ENCODE assay signal across 34 cellular contexts in genomic region chr1:40114400-40114799, GRCh38. TPM values are rescaled to one million over a fixed set of nuclear protein-coding genes. Genes with fewer than 3 reads are reported as not detected.
DNase-seq lines count a peak whose midpoint lies in the region; ATAC-seq, FAIRE-seq and TF ChIP-seq lines count a peak whose summit lies in the region.
"Had no signal": no experiment of that assay in that cellular context is flagged by ENCODE, and none has a peak within 500 bp of the region (broad histone marks: within the 10 kb centered on the region; RNA-seq: fewer than 3 reads in every experiment).

No MANE protein-coding gene starts in this region.

- peak; percentile 27 for DNase-seq in HepG2 (ENCODE audit: low spot score)
- no peak for DNase-seq in right lobe of liver
- DNase-seq in astrocyte (ENCODE audit: low read depth), result no peak
- no peak for DNase-seq in urothelium cell line (ENCODE audit: low spot score)
- DNase-seq in NCI-H446 (lab: John Stamatoyannopoulos, UW), result no peak
- DNase-seq: 8988T; ACHN; AML-193; BE2C; C1 segment of cervical spinal cord; Caco-2; Calu3; CD4-positive, alpha-beta memory T cell; CD4-positive, alpha-beta T cell; CD4-positive, CD25-positive, alpha-beta regulatory T cell; CD8-positive, alpha-beta memory T cell; CD8-positive, alpha-beta T cell; COR-L47; DMS 273 treated with DMSO at 0.1 percent for 48 hours; DMS153; DMS53; DMS79; DMS79 treated with DMSO at 0.1 percent for 48 hours; DND-41; EL had no signal

- H3K9me3 ChIP-seq in HepG2 (ENCODE audit: low read length) (peaks cover 9% of the 10 kb centered on the region), right lobe of liver (no peaks in the 10 kb centered on the region), astrocyte (ENCODE audit: insufficient read depth, low read depth, low read length) (peaks cover 3% of the 10 kb centered on the region)
- H3K9me3 ChIP-seq: BE2C, Caco-2 had no signal

- 33% methylated on average over 3 of the region's 3 CpGs for WGBS in HepG2 (ENCODE audit: low lambda C conversion rate)
- 74% methylated on average over 3 of the region's 3 CpGs for WGBS in right lobe of liver (ENCODE audit: insufficient coverage, low coverage, low lambda C conversion rate, missing lambda C conversion rate)

- intact Hi-C loops in HepG2 (cut with micrococcal nuclease; ENCODE audit: unreplicated experiment), result no loop called here
- intact Hi-C loops in right lobe of liver (cut with DNase I), result no loop called here

- CTCF ChIA-PET in HepG2 (lab: Yijun Ruan, JAX; ENCODE audit: low intra/inter-chr PET ratio, low total read pairs), result no interaction called here

- H4K20me1 ChIP-seq in HepG2 (ENCODE audit: insufficient read depth, low read length) (no peaks in the 10 kb centered on the region), astrocyte (ENCODE audit: insufficient read depth, low read length) (no peaks in the 10 kb centered on the region)
- H4K20me1 ChIP-seq: BLaER1; BLaER1 treated with 17β-estradiol and CSF1 and Interleukin-3, amounts not matched to agents 10 nM and 100 nM had no signal

- H3K27me3 Mint-ChIP-seq in astrocyte (ENCODE audit: low read depth, unreplicated experiment), result peaks cover 47% of the 10 kb centered on the region

- H3K79me2 ChIP-seq in HepG2 (ENCODE audit: insufficient read depth, low read length) (no peaks in the 10 kb centered on the region), astrocyte (ENCODE audit: insufficient read depth, low read length) (no peaks in the 10 kb centered on the region)

- no peak overlapping the region for H3K27ac Mint-ChIP-seq in astrocyte (ENCODE audit: unreplicated experiment)
- H3K27ac Mint-ChIP-seq: B cell; CD14-positive monocyte; CD4-positive, alpha-beta memory T cell; CD4-positive, alpha-beta T cell; CD4-positive, CD25-positive, alpha-beta regulatory T cell; CD8-positive, alpha-beta memory T cell; CD8-positive, alpha-beta T cell had no signal

- H3K27me3 ChIP-seq in HepG2 (ENCODE audit: control insufficient read depth in 1 of 2, insufficient read depth in 2 of 2, low read length in 2 of 2) (peaks cover 1 to 11% of the 10 kb centered on the region in 2 experiments; a peak in 2 of 5 replicates), right lobe of liver (no peaks in the 10 kb centered on the region), astrocyte (ENCODE audit: insufficient read depth, low read length) (peaks cover 11% of the 10 kb centered on the region)
- H3K27me3 ChIP-seq: BE2C; BLaER1; BLaER1 treated with 17β-estradiol and CSF1 and Interleukin-3, amounts not matched to agents 10 nM and 100 nM had no signal

- TF ChIP-seq EP300 in HepG2 (IDR thresholded peaks at IDR 0.05; ENCODE audit: low read depth in 2 of 2, low read length in 2 of 2) (no peak), HepG2 (CRISPR knock-in tag; IDR thresholded peaks at IDR 0.05; ENCODE audit: borderline replicate concordance) (no peak)

- TF ChIP-seq CTCF in HepG2 (CRISPR knock-in tag; IDR thresholded peaks at IDR 0.05) (no peak), right lobe of liver (IDR thresholded peaks at IDR 0.05) (no peak), astrocyte (IDR thresholded peaks at IDR 0.05; ENCODE audit: insufficient read depth, low read depth, low read length) (no peak)

- no peaks in the 10 kb centered on the region for H3K36me3 Mint-ChIP-seq in astrocyte (ENCODE audit: low read depth, unreplicated experiment)

- H3K4me2 ChIP-seq in HepG2 (ENCODE audit: low read depth, low read length), result no peak overlapping the region
- H3K4me2 ChIP-seq in astrocyte (ENCODE audit: low read length), result no peak overlapping the region
- H3K4me2 ChIP-seq: A549; BLaER1; BLaER1 treated with 17β-estradiol and CSF1 and Interleukin-3, amounts not matched to agents 10 nM and 100 nM had no signal

- H3K27ac ChIP-seq in HepG2 (ENCODE audit: extremely low read length, insufficient read depth, low read length) (no peak overlapping the region), right lobe of liver (no peak overlapping the region), astrocyte (ENCODE audit: low read depth, low read length) (no peak overlapping the region)
- H3K27ac ChIP-seq: 22Rv1; A549; BLaER1; BLaER1 treated with 17β-estradiol and CSF1 and Interleukin-3, amounts not matched to agents 10 nM and 100 nM; C4-2B had no signal

- H3K4me3 Mint-ChIP-seq in astrocyte (ENCODE audit: unreplicated experiment), result no peak overlapping the region
- H3K4me3 Mint-ChIP-seq: B cell; CD14-positive monocyte; CD4-positive, alpha-beta memory T cell; CD4-positive, alpha-beta T cell; CD4-positive, CD25-positive, alpha-beta regulatory T cell; CD8-positive, alpha-beta memory T cell; CD8-positive, alpha-beta T cell had no signal

- no peak for ATAC-seq in HepG2
- no peak for ATAC-seq in right lobe of liver
- no peak for ATAC-seq in HG02970 (IDR thresholded peaks at IDR 0.05; ENCODE audit: low FRiP score, unreplicated experiment)
- ATAC-seq: A549; CD8-positive, alpha-beta T cell had no signal

- H2AFZ ChIP-seq in HepG2 (ENCODE audit: low read length) (no peak overlapping the region), astrocyte (ENCODE audit: low read depth, low read length) (no peak overlapping the region)

- H3K36me3 ChIP-seq in HepG2 (replicated peaks in 1 of 2; ENCODE audit: control insufficient read depth in 1 of 2, insufficient read depth in 2 of 2, low read length in 2 of 2) (no peaks in the 10 kb centered on the region), right lobe of liver (no peaks in the 10 kb centered on the region), astrocyte (ENCODE audit: insufficient read depth, low read length) (no peaks in the 10 kb centered on the region)
- H3K36me3 ChIP-seq: BE2C; BLaER1; BLaER1 treated with 17β-estradiol and CSF1 and Interleukin-3, amounts not matched to agents 10 nM and 100 nM had no signal

- TF ChIP-seq RAD21 in HepG2 (CRISPR knock-in tag; IDR thresholded peaks at IDR 0.05), result no peak

- FAIRE-seq in HepG2 (lab: Jason Lieb, UNC) (no peak), astrocyte (lab: Jason Lieb, UNC) (peak; percentile 26), urothelium cell line (lab: Jason Lieb, UNC) (peak; percentile 58)
- FAIRE-seq: A549, D721Med had no signal

- POLR2A ChIA-PET in HepG2 (lab: Yijun Ruan, JAX), result no interaction called here

- H3K4me1 ChIP-seq in HepG2 (ENCODE audit: insufficient read depth, low read length) (no peaks in the 10 kb centered on the region; the same call in 1 of the 2 replicates), right lobe of liver (no peaks in the 10 kb centered on the region), astrocyte (ENCODE audit: insufficient read depth, low read length) (no peaks in the 10 kb centered on the region)
- H3K4me1 ChIP-seq: A549; BE2C; BLaER1; BLaER1 treated with 17β-estradiol and CSF1 and Interleukin-3, amounts not matched to agents 10 nM and 100 nM had no signal

- H3K9ac ChIP-seq in HepG2 (ENCODE audit: insufficient read depth, low read depth, low read length), result no peak overlapping the region
- H3K9ac ChIP-seq in astrocyte (ENCODE audit: low read length), result no peak overlapping the region
- H3K9ac ChIP-seq: BLaER1; BLaER1 treated with 17β-estradiol and CSF1 and Interleukin-3, amounts not matched to agents 10 nM and 100 nM had no signal

- TF ChIP-seq POLR2A in HepG2 (IDR thresholded peaks at IDR 0.05; ENCODE audit: insufficient read depth in 1 of 2, low read depth in 2 of 2, low read length in 2 of 2) (no peak), right lobe of liver (IDR thresholded peaks at IDR 0.05) (no peak)

- no peaks in the 10 kb centered on the region for H3K4me1 Mint-ChIP-seq in astrocyte (ENCODE audit: low read depth, unreplicated experiment)
- H3K4me1 Mint-ChIP-seq: B cell; CD14-positive monocyte; CD4-positive, alpha-beta memory T cell; CD4-positive, CD25-positive, alpha-beta regulatory T cell; CD8-positive, alpha-beta memory T cell had no signal

- H3K9me3 Mint-ChIP-seq in astrocyte (ENCODE audit: unreplicated experiment), result peaks cover 20% of the 10 kb centered on the region

- in situ Hi-C loops in HepG2 (cut with HindIII; ENCODE audit: extremely low pct_ligation_motif_present, low pct_unique_long_range_greater_than_20kb), result no loop called here

- no peak overlapping the region for H3K4me3 ChIP-seq in HepG2 (replicated peaks in 1 of 3; ENCODE audit: insufficient read depth in 1 of 3, low read depth in 2 of 3, low read length in 3 of 3)
- H3K4me3 ChIP-seq in right lobe of liver, result no peak overlapping the region
- no peak overlapping the region for H3K4me3 ChIP-seq in astrocyte (ENCODE audit: insufficient read depth, low read depth, low read length)
- H3K4me3 ChIP-seq: A549; BLaER1; BLaER1 treated with 17β-estradiol and CSF1 and Interleukin-3, amounts not matched to agents 10 nM and 100 nM had no signal

- no TSS peak for BruUV-seq in HepG2 (replicated peaks; lab: Mats Ljungman, UMichigan)

RNA-seq across cellular contexts. Expression of gene PPT1, which starts 17.3 kb away (rescaled TPM):
- 79.5 and 129 TPM in 2 replicates for total RNA-seq in HepG2 (2016; rRNA removed; fragmentation: Illumina TruSeq; extraction: Trizol)
- 9.2 and 11.5 TPM in 2 replicates for total RNA-seq in HepG2 (2016; cell fraction: cytosol; rRNA removed; fragmentation: Illumina TruSeq; extraction: Trizol; ENCODE audit: low read depth)
- 76.9 and 130 TPM in 2 replicates for total RNA-seq in HepG2 (2016; cell fraction: insoluble cytoplasmic fraction; rRNA removed; fragmentation: Illumina TruSeq; extraction: Trizol)
- 47.3 and 53.7 TPM in 2 replicates for total RNA-seq in HepG2 (2016; cell fraction: membrane; rRNA removed; fragmentation: Illumina TruSeq; extraction: Trizol)
- total RNA-seq in HepG2 (2016; cell fraction: nucleus; rRNA removed; fragmentation: Illumina TruSeq; extraction: Trizol), result 127 and 140 TPM in 2 replicates
- 113 and 129 TPM in 2 replicates for polyA plus RNA-seq in HepG2 (2011; rRNA removed)
- polyA plus RNA-seq in HepG2 (2011; cell fraction: cytosol; rRNA removed), result 81.0 and 93.7 TPM in 2 replicates
- polyA plus RNA-seq in HepG2 (2011; cell fraction: nucleus; rRNA removed), result 24.9 and 26.4 TPM in 2 replicates
- 106 and 123 TPM in 2 replicates for polyA plus RNA-seq in HepG2 (2012)
- 17.3 and 18.8 TPM in 2 replicates for polyA plus RNA-seq in HepG2 (2016; cell fraction: cytosol; fragmentation: Illumina TruSeq; extraction: Trizol; ENCODE audit: low read depth)
- 101 TPM in 2 replicates for polyA plus RNA-seq in HepG2 (2016; cell fraction: insoluble cytoplasmic fraction; fragmentation: Illumina TruSeq; extraction: Trizol; ENCODE audit: low read depth)
- polyA plus RNA-seq in HepG2 (2016; cell fraction: membrane; fragmentation: Illumina TruSeq; extraction: Trizol; ENCODE audit: low read depth), result 41.9 and 44.4 TPM in 2 replicates
- polyA plus RNA-seq in HepG2 (2016; cell fraction: nucleus; fragmentation: Illumina TruSeq; extraction: Trizol; ENCODE audit: insufficient read depth, low read depth), result 202 and 210 TPM in 2 replicates
- polyA minus RNA-seq in HepG2 (2011; rRNA and poly(A)+ RNA removed; ENCODE audit: low replicate concordance), result 107 and 205 TPM in 2 replicates
- polyA minus RNA-seq in HepG2 (2011; cell fraction: cytosol; rRNA and poly(A)+ RNA removed), result 54.3 and 56.6 TPM in 2 replicates
- polyA minus RNA-seq in HepG2 (2011; cell fraction: nucleus; rRNA and poly(A)+ RNA removed), result 25.0 and 25.7 TPM in 2 replicates
- total RNA-seq in right lobe of liver, result 10 to 100 TPM; 16.5 to 47.8 (median 33.1) TPM
- total RNA-seq in astrocyte, result 33.1 and 37.0 TPM in 2 replicates

RNA-seq across cellular contexts. Expression of gene RLF, which starts 46.8 kb away (rescaled TPM):
- total RNA-seq in HepG2 (2016; rRNA removed; fragmentation: Illumina TruSeq; extraction: Trizol) (15.7 and 27.2 TPM in 2 replicates), right lobe of liver (10 to 100 TPM in 1 of 6 experiments, 1 to 10 TPM in 5; 4.6 to 12.3 (median 6.0) TPM), astrocyte (15.0 and 15.4 TPM in 2 replicates)
- total RNA-seq in HepG2 (2016; cell fraction: cytosol; rRNA removed; fragmentation: Illumina TruSeq; extraction: Trizol; ENCODE audit: low read depth), result 4.8 and 5.3 TPM in 2 replicates
- 15.7 and 25.8 TPM in 2 replicates for total RNA-seq in HepG2 (2016; cell fraction: insoluble cytoplasmic fraction; rRNA removed; fragmentation: Illumina TruSeq; extraction: Trizol)
- total RNA-seq in HepG2 (2016; cell fraction: membrane; rRNA removed; fragmentation: Illumina TruSeq; extraction: Trizol), result 5.3 and 6.4 TPM in 2 replicates
- 18.0 and 19.4 TPM in 2 replicates for total RNA-seq in HepG2 (2016; cell fraction: nucleus; rRNA removed; fragmentation: Illumina TruSeq; extraction: Trizol)
- 7.0 and 9.0 TPM in 2 replicates for polyA plus RNA-seq in HepG2 (2011; rRNA removed)
- polyA plus RNA-seq in HepG2 (2011; cell fraction: cytosol; rRNA removed), result 3.0 and 5.4 TPM in 2 replicates
- 6.5 and 6.6 TPM in 2 replicates for polyA plus RNA-seq in HepG2 (2011; cell fraction: nucleus; rRNA removed)
- 10.2 and 11.1 TPM in 2 replicates for polyA plus RNA-seq in HepG2 (2012)
- polyA plus RNA-seq in HepG2 (2016; cell fraction: cytosol; fragmentation: Illumina TruSeq; extraction: Trizol; ENCODE audit: low read depth), result 0.23 TPM in 2 replicates
- 9.7 and 9.9 TPM in 2 replicates for polyA plus RNA-seq in HepG2 (2016; cell fraction: insoluble cytoplasmic fraction; fragmentation: Illumina TruSeq; extraction: Trizol; ENCODE audit: low read depth)
- polyA plus RNA-seq in HepG2 (2016; cell fraction: membrane; fragmentation: Illumina TruSeq; extraction: Trizol; ENCODE audit: low read depth), result 0.85 and 0.98 TPM in 2 replicates
- 14.6 TPM in 2 replicates for polyA plus RNA-seq in HepG2 (2016; cell fraction: nucleus; fragmentation: Illumina TruSeq; extraction: Trizol; ENCODE audit: insufficient read depth, low read depth)
- polyA minus RNA-seq in HepG2 (2011; rRNA and poly(A)+ RNA removed; ENCODE audit: low replicate concordance), result 5.4 and 7.5 TPM in 2 replicates
- polyA minus RNA-seq in HepG2 (2011; cell fraction: cytosol; rRNA and poly(A)+ RNA removed), result 16.5 and 19.7 TPM in 2 replicates
- polyA minus RNA-seq in HepG2 (2011; cell fraction: nucleus; rRNA and poly(A)+ RNA removed), result 32.4 and 33.8 TPM in 2 replicates
